Comparison of ENCODE assay signal across 12 cellular contexts in the genomic region with DNA sequence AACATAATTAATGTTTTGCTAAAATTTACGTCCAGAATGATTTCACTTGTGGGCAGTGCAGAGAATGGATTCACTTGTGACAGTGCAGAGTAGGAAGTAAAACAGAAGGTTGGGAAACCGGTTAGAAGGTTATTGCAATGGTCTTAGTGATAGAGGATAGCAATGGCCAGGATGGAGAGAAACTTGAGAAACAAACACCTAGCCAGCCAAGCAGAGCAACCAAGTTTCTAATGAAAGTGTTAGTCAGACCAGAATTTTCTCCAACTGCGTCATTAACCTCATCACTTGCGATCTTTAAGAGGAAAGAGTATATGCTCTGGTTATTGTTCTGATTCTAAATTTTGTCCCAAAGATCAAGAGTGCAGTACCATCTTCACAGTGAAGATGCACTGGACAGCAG. TPM values are rescaled to one million over a fixed set of nuclear protein-coding genes. Genes with fewer than 3 reads are reported as not detected.
DNase-seq lines count a peak whose midpoint lies in the region; ATAC-seq and TF ChIP-seq lines count a peak whose summit lies in the region.
"Had no signal": no experiment of that assay in that cellular context is flagged by ENCODE, and none has a peak within 500 bp of the region (broad histone marks: within the 10 kb centered on the region; RNA-seq: fewer than 3 reads in every experiment).

No MANE protein-coding gene starts in this region.

- peaks cover 12% of the 10 kb centered on the region for H3K9me3 ChIP-seq in OCI-LY7 (ENCODE audit: low read length)
- no peaks in the 10 kb centered on the region for H3K9me3 ChIP-seq in esophagus squamous epithelium

- no peak for DNase-seq in OCI-LY7 (ENCODE audit: low spot score)
- no peak for DNase-seq in activated gamma-delta T cell treated with Interleukin-2 at 50 U/mL for 16 hours
- no peak for DNase-seq in activated gamma-delta T cell (lab: John Stamatoyannopoulos, UW)
- DNase-seq in NCI-H748 (lab: John Stamatoyannopoulos, UW; ENCODE audit: unreplicated experiment) = no peak
- DNase-seq in esophagus squamous epithelium (lab: John Stamatoyannopoulos, UW) = no peak
- DNase-seq: activated CD4-positive, alpha-beta T cell treated with anti-CD3 and anti-CD28 coated beads for 4 hours; CD4-positive, alpha-beta memory T cell; effector memory CD8-positive, alpha-beta T cell; SHP77 treated with DMSO at 0.1 percent for 48 hours had no signal

- H3K4me3 ChIP-seq in OCI-LY7 (ENCODE audit: low read depth, low read length, poor library complexity, severe bottlenecking) = no peak overlapping the region
- no peak overlapping the region for H3K4me3 ChIP-seq in esophagus squamous epithelium

- peak overlapping the region; percentile 60; the same call in 1 of the 2 replicates for H2AFZ ChIP-seq in OCI-LY7 (ENCODE audit: low read length)

- ATAC-seq in GM18508 (IDR thresholded peaks at IDR 0.05; ENCODE audit: insufficient read depth, unreplicated experiment) (peak; percentile 89), GM21447 (IDR thresholded peaks at IDR 0.05; ENCODE audit: unreplicated experiment) (peak; percentile 77), HG03066 (IDR thresholded peaks at IDR 0.05; ENCODE audit: low read depth, unreplicated experiment) (peak; percentile 62)
- ATAC-seq: effector memory CD8-positive, alpha-beta T cell had no signal

- H3K36me3 ChIP-seq in OCI-LY7 (ENCODE audit: insufficient read depth, low read length) (peaks cover 9% of the 10 kb centered on the region; the same call in 1 of the 2 replicates), esophagus squamous epithelium (no peaks in the 10 kb centered on the region)

- H3K79me2 ChIP-seq in OCI-LY7 (ENCODE audit: insufficient read depth, low read depth, low read length) = no peaks in the 10 kb centered on the region

- BruUV-seq in OCI-LY7 (replicated peaks; lab: Mats Ljungman, UMichigan) = no TSS peak

- H3K27ac ChIP-seq in OCI-LY7 (ENCODE audit: low read depth, low read length, poor library complexity, severe bottlenecking) (peak overlapping the region; percentile 98), esophagus squamous epithelium (no peak overlapping the region)

- no peaks in the 10 kb centered on the region for H4K20me1 ChIP-seq in OCI-LY7 (ENCODE audit: insufficient read depth, low read length)

- H3K9me2 ChIP-seq in OCI-LY7 (ENCODE audit: insufficient read depth, low read length) = no peaks in the 10 kb centered on the region

- TF ChIP-seq CTCF in OCI-LY7 (conservative IDR thresholded peaks at IDR 0.05; ENCODE audit: low read length) (no peak), esophagus squamous epithelium (IDR thresholded peaks at IDR 0.05) (no peak)

- H3K27me3 ChIP-seq in esophagus squamous epithelium = no peaks in the 10 kb centered on the region

- POLR2A ChIA-PET in OCI-LY7 (lab: Charles Lee) = interaction anchor here (0.6 to 4.3 kb wide), 12 partner anchors 8 to 761 kb away, joined by 3 to 38 read pairs (median 5); partner anchors contain the start of gene TBC1D9

- peaks cover 96% of the 10 kb centered on the region for H3K4me1 ChIP-seq in OCI-LY7 (ENCODE audit: insufficient read depth, low read length, poor library complexity, severe bottlenecking)
- peaks cover 0 to 15% (median 0%) of the 10 kb centered on the region in 3 donors for H3K4me1 ChIP-seq in esophagus squamous epithelium

- H3K4me2 ChIP-seq in OCI-LY7 (ENCODE audit: low read length) = peak overlapping the region; percentile 67; the same call in 1 of the 2 replicates

- CTCF ChIA-PET in OCI-LY7 (lab: Charles Lee; ENCODE audit: unreplicated experiment) = interaction anchor here (2.0 kb wide), 1 partner anchor 15 kb away, joined by 6 read pairs; no protein-coding TSS in a partner anchor

- intact Hi-C loops in OCI-LY7 (cut with micrococcal nuclease; ENCODE audit: unreplicated experiment) = loop anchor here (2.0 to 5.0 kb wide), 4 partner anchors 25 to 1249 kb away; partner anchors contain the start of genes SETD7 and TBC1D9
- intact Hi-C loops in esophagus squamous epithelium (cut with DNase I) = no loop called here

- 86 to 92% methylated on average over 4 of the region's 4 CpGs for WGBS in esophagus squamous epithelium, 2 donors

- TF ChIP-seq POLR2A in esophagus squamous epithelium (IDR thresholded peaks at IDR 0.05) = no peak

RNA-seq across cellular contexts. Expression of gene TBC1D9, which starts 50.0 kb away (rescaled TPM):
- total RNA-seq in OCI-LY7 (2014; rRNA removed; shearing (Covaris generic)) = 1.0 and 1.6 TPM in 2 replicates
- total RNA-seq in OCI-LY7 (2022) = 10.4 and 13.0 TPM in 2 replicates
- 10 to 100 TPM in 2 of 4 donors, 1 to 10 TPM in 2; 8.6 to 21.0 (median 11.5) TPM for total RNA-seq in esophagus squamous epithelium
